ENCODE assay signal across 8 cellular contexts in the genomic region with DNA sequence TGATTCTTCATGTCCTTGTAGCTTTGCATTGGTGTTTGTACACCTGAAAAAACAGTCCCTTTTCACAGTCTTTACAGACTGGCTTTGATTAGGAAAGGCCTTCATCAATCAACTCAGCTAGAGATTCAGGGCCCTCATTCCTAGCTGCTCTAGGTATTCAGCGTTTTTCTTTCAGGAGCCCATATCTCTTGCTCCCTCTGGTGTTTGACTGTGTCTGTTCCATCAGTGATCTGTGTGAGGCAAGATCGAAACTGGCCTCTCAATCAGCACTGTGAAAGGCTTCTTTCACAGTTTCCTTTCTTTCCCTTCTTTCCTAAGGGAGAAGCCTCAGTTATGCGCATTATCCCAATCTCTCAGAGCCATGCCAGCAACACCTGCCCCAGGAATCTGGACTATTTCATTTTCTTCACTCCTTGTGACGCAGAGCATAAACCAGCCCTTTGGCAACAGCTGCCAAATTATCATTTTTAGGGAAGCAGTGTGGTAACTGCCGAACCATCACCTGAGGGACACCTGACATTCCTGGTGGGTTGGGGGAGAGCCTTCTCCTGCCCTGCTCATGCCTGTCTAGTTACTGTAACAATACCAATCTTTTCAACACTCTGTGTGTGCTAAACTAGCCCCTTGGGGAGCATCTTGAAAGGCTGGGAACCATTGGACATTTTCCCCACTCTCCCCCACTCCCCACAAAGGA.
DNase-seq lines count a peak whose midpoint lies in the region; ATAC-seq and TF ChIP-seq lines count a peak whose summit lies in the region.

No MANE protein-coding gene starts in this region.

- CTCF ChIA-PET in activated CD4-positive, alpha-beta memory T cell treated with anti-CD3 and anti-CD28 coated beads for 36 hours (lab: Charles Lee), result interaction anchor here (0.6 to 8.2 kb wide), 45 partner anchors 8 to 569 kb away, joined by 3 to 268 read pairs (median 5); partner anchors contain the start of genes CCDC71L and NAMPT

- H3K9me3 ChIP-seq in BLaER1 treated with 17β-estradiol and CSF1 and Interleukin-3, amounts not matched to agents 10 nM and 100 nM (replicated peaks in 1 of 11), result peaks cover 0 to 8% (median 0%) of the 10 kb centered on the region in 11 experiments; a peak in 1 of 22 replicates
- no peaks in the 10 kb centered on the region for H3K9me3 ChIP-seq in osteoblast (ENCODE audit: low read depth, low read length)

- ATAC-seq in GM18519 (IDR thresholded peaks at IDR 0.05; ENCODE audit: low FRiP score, unreplicated experiment), result peak; percentile 60
- peak; percentile 88 for ATAC-seq in HG03066 (IDR thresholded peaks at IDR 0.05; ENCODE audit: low read depth, unreplicated experiment)

- H3K4me1 Mint-ChIP-seq in activated CD4-positive, alpha-beta memory T cell treated with anti-CD3 and anti-CD28 coated beads for 36 hours (ENCODE audit: low read depth), result peaks cover 47% of the 10 kb centered on the region

- no peaks in the 10 kb centered on the region for H3K79me2 ChIP-seq in osteoblast (ENCODE audit: insufficient read depth, low read length)

- no peaks in the 10 kb centered on the region for H3K36me3 ChIP-seq in BLaER1 treated with 17β-estradiol and CSF1 and Interleukin-3, amounts not matched to agents 10 nM and 100 nM
- H3K36me3 ChIP-seq in osteoblast (ENCODE audit: insufficient read depth, low read length), result no peaks in the 10 kb centered on the region

- no peaks in the 10 kb centered on the region for H4K20me1 ChIP-seq in BLaER1 treated with 17β-estradiol and CSF1 and Interleukin-3, amounts not matched to agents 10 nM and 100 nM
- H4K20me1 ChIP-seq in osteoblast (ENCODE audit: insufficient read depth, low read length), result no peaks in the 10 kb centered on the region

- no peak overlapping the region for H3K4me3 Mint-ChIP-seq in activated CD4-positive, alpha-beta memory T cell treated with anti-CD3 and anti-CD28 coated beads for 36 hours

- H3K4me3 ChIP-seq in BLaER1 treated with 17β-estradiol and CSF1 and Interleukin-3, amounts not matched to agents 10 nM and 100 nM, result no peak overlapping the region
- H3K4me3 ChIP-seq in osteoblast (ENCODE audit: insufficient read depth, low read length), result peak overlapping the region; percentile 40

- H3K27ac ChIP-seq in BLaER1 treated with 17β-estradiol and CSF1 and Interleukin-3, amounts not matched to agents 10 nM and 100 nM, result peak overlapping the region in 4 of 11 experiments; percentile 5 to 42 (median 9); a peak in 4 of 22 replicates
- H3K27ac ChIP-seq in osteoblast (ENCODE audit: low read depth, low read length), result peak overlapping the region; percentile 62

- H3K9me3 Mint-ChIP-seq in activated CD4-positive, alpha-beta memory T cell treated with anti-CD3 and anti-CD28 coated beads for 36 hours, result no peaks in the 10 kb centered on the region

- intact Hi-C loops in activated CD4-positive, alpha-beta memory T cell treated with anti-CD3 and anti-CD28 coated beads for 36 hours (cut with micrococcal nuclease), result loop anchor here (1.0 to 10.0 kb wide), 8 partner anchors 18 to 560 kb away; partner anchors contain the start of gene NAMPT

- H3K9ac ChIP-seq in BLaER1 treated with 17β-estradiol and CSF1 and Interleukin-3, amounts not matched to agents 10 nM and 100 nM, result peak overlapping the region in 3 of 11 experiments; percentile 19 to 52 (median 41); a peak in 4 of 22 replicates

- H3K4me1 ChIP-seq in BLaER1 treated with 17β-estradiol and CSF1 and Interleukin-3, amounts not matched to agents 10 nM and 100 nM, result peaks cover 14 to 17% (median 16%) of the 10 kb centered on the region in 10 experiments
- H3K4me1 ChIP-seq in osteoblast (ENCODE audit: insufficient read depth, low read length), result peaks cover 16% of the 10 kb centered on the region

- H3K27ac Mint-ChIP-seq in activated CD4-positive, alpha-beta memory T cell treated with anti-CD3 and anti-CD28 coated beads for 36 hours, result peak overlapping the region; percentile 73

- H3K27me3 ChIP-seq in BLaER1 treated with 17β-estradiol and CSF1 and Interleukin-3, amounts not matched to agents 10 nM and 100 nM, result peaks cover 0 to 21% (median 0%) of the 10 kb centered on the region in 11 experiments; a peak in 4 of 22 replicates
- H3K27me3 ChIP-seq in osteoblast (ENCODE audit: insufficient read depth, low read length), result no peaks in the 10 kb centered on the region

- POLR2A ChIA-PET in activated CD4-positive, alpha-beta memory T cell treated with anti-CD3 and anti-CD28 coated beads for 36 hours (lab: Charles Lee), result interaction anchor here (1.0 to 1.9 kb wide), 2 partner anchors 77 to 194 kb away, joined by 3 to 21 read pairs; partner anchors contain the start of gene CCDC71L

- peak overlapping the region; percentile 13 to 79 (median 44); a peak in 18 of 22 replicates for H3K4me2 ChIP-seq in BLaER1 treated with 17β-estradiol and CSF1 and Interleukin-3, amounts not matched to agents 10 nM and 100 nM
- peak overlapping the region; percentile 77 for H3K4me2 ChIP-seq in osteoblast (ENCODE audit: insufficient read depth, low read length)

- no peaks in the 10 kb centered on the region for H3K27me3 Mint-ChIP-seq in activated CD4-positive, alpha-beta memory T cell treated with anti-CD3 and anti-CD28 coated beads for 36 hours

- H3K36me3 Mint-ChIP-seq in activated CD4-positive, alpha-beta memory T cell treated with anti-CD3 and anti-CD28 coated beads for 36 hours, result no peaks in the 10 kb centered on the region

- DNase-seq in NCI-H226 (peak; percentile 73), fibroblast of gingiva (ENCODE audit: low read depth) (peak; percentile 75), osteoblast (ENCODE audit: insufficient read length, low spot score, missing footprints) (peak; percentile 57), NCI-H1048 (lab: John Stamatoyannopoulos, UW) (no peak)
- DNase-seq in activated CD4-positive, alpha-beta memory T cell treated with anti-CD3 and anti-CD28 coated beads for 36 hours, result peak; percentile 55

- H2AFZ ChIP-seq in osteoblast (ENCODE audit: low read length), result peak overlapping the region; percentile 73

- peak; percentile 76 for TF ChIP-seq CTCF in osteoblast (IDR thresholded peaks at IDR 0.05; ENCODE audit: extremely low read depth, low read depth, low read length)
